ENCODE assay signal across 1 cellular context in the genomic region with DNA sequence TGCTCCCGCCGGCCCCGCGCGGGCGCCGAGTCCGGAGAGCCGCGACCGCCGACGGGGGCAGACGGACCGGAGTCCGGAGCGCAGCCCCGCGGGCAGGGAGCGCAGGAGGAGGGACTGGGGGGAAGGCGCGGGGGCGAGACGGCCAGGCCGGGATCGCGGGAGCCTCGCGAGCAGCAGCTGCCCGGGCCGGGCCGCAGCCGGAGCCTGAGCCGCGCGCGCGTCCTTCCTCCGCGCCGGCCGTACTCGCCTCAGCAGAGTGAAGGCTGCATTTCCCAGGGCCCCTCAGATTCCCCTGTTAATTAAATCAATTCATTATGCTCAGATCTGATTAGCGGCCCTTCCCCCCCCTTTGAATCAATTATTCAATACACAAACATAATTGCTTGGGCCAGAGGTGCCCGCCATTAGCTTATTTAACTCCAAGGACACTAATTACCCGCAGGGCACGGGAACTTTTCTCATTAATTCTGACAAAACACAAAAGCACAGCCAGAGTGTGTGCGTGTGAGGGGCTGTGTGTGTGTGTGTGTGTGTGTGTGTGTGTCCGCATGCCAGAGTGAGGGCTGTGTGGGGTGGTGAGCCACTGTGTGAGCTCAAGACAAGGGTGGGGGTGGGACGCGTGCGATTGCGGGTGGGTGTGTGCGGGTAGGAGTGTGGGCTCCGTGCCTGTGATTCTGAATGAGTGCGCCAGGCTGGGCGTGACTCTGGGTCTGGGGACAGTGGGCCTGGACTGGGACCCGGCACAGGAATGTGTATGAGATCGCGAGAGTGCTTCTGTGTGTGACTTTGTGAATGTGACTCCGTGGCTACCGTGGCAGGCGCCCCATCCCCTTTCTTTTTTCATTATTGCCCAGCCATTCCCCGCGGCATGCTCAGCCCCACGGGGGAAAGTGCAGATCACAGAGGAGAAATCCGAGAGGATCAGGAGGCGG.
TF ChIP-seq lines count a peak whose summit lies in the region.

No MANE protein-coding gene starts in this region.

TF ChIP-seq in WTC11, 78 proteins besides CTCF, POLR2A, EP300 and RAD21 (continued from another document):
- TF ChIP-seq, protein P1, sequence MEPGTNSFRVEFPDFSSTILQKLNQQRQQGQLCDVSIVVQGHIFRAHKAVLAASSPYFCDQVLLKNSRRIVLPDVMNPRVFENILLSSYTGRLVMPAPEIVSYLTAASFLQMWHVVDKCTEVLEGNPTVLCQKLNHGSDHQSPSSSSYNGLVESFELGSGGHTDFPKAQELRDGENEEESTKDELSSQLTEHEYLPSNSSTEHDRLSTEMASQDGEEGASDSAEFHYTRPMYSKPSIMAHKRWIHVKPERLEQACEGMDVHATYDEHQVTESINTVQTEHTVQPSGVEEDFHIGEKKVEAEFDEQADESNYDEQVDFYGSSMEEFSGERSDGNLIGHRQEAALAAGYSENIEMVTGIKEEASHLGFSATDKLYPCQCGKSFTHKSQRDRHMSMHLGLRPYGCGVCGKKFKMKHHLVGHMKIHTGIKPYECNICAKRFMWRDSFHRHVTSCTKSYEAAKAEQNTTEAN (CRISPR knock-in tag; IDR thresholded peaks at IDR 0.05), result no peak
- TF ChIP-seq SP1 (CRISPR knock-in tag; conservative IDR thresholded peaks at IDR 0.05) (no peak), ZNF416 (CRISPR knock-in tag; IDR thresholded peaks at IDR 0.05) (no peak), MXD4 (CRISPR knock-in tag; IDR thresholded peaks at IDR 0.05; ENCODE audit: borderline replicate concordance) (no peak), MYBL2 (CRISPR knock-in tag; IDR thresholded peaks at IDR 0.05) (no peak)
- TF ChIP-seq, protein P2, sequence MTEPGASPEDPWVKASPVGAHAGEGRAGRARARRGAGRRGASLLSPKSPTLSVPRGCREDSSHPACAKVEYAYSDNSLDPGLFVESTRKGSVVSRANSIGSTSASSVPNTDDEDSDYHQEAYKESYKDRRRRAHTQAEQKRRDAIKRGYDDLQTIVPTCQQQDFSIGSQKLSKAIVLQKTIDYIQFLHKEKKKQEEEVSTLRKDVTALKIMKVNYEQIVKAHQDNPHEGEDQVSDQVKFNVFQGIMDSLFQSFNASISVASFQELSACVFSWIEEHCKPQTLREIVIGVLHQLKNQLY (CRISPR knock-in tag; IDR thresholded peaks at IDR 0.05), result no peak
- TF ChIP-seq, protein P3, sequence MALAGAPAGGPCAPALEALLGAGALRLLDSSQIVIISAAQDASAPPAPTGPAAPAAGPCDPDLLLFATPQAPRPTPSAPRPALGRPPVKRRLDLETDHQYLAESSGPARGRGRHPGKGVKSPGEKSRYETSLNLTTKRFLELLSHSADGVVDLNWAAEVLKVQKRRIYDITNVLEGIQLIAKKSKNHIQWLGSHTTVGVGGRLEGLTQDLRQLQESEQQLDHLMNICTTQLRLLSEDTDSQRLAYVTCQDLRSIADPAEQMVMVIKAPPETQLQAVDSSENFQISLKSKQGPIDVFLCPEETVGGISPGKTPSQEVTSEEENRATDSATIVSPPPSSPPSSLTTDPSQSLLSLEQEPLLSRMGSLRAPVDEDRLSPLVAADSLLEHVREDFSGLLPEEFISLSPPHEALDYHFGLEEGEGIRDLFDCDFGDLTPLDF (CRISPR knock-in tag; IDR thresholded peaks at IDR 0.05), result no peak
TF ChIP-seq in WTC11: peak in this region for 0.
